ENCODE assay signal across 1 cellular context in the genomic region with DNA sequence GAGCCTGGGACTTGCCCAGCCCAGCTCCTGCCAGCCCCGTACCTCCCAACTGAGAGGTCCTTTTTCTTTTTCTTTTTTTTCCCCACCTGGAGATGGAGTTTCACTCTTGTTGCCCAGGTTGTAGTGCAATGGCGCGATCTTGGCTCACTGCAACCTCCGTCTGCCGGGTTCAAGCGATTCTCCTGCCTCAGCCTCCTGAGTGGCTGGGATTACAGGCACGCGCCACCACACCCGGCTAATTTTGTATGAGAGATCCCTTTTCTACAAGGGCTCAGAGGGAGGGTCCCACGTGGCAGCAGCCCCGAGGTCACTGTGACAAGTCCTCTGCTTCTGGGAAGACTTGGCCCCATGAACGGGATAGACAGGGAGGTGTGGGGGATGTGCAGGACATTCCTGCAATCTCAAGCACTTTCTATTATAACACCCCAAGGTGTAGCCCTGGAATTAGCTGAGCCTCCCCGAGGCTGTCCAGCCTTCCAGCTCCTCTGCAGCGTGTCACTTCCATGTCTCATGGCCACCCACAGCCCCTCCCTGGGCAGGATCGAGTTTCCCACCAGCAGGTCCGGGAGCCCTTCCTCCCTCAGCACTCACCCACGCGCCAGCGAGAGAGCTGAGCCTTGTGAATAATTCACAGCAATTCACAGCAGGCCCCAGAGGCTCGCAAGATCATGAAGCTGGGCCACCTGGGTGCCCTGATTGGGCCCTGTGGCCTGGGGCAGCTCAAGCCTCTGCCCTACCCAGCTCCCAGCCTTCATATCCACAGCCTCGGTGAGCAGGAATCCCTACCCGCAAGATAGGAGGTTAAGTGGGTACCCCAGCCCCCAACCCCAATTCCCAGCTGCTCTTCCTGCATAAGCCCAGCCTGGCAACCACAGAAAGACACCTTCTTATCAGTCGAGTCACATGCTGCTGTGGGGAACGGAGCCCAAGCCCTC.
TF ChIP-seq lines count a peak whose summit lies in the region.

No MANE protein-coding gene starts in this region.

TF ChIP-seq in WTC11, 78 proteins besides CTCF, POLR2A, EP300 and RAD21 (continued from another document):
- TF ChIP-seq, protein P1, sequence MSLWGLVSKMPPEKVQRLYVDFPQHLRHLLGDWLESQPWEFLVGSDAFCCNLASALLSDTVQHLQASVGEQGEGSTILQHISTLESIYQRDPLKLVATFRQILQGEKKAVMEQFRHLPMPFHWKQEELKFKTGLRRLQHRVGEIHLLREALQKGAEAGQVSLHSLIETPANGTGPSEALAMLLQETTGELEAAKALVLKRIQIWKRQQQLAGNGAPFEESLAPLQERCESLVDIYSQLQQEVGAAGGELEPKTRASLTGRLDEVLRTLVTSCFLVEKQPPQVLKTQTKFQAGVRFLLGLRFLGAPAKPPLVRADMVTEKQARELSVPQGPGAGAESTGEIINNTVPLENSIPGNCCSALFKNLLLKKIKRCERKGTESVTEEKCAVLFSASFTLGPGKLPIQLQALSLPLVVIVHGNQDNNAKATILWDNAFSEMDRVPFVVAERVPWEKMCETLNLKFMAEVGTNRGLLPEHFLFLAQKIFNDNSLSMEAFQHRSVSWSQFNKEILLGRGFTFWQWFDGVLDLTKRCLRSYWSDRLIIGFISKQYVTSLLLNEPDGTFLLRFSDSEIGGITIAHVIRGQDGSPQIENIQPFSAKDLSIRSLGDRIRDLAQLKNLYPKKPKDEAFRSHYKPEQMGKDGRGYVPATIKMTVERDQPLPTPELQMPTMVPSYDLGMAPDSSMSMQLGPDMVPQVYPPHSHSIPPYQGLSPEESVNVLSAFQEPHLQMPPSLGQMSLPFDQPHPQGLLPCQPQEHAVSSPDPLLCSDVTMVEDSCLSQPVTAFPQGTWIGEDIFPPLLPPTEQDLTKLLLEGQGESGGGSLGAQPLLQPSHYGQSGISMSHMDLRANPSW (CRISPR knock-in tag; conservative IDR thresholded peaks at IDR 0.05; ENCODE audit: low read depth) = no peak
- TF ChIP-seq ZNF671 (CRISPR knock-in tag; IDR thresholded peaks at IDR 0.05) = no peak
- TF ChIP-seq PREB (CRISPR knock-in tag; IDR thresholded peaks at IDR 0.05; ENCODE audit: borderline replicate concordance) = no peak
- no peak for TF ChIP-seq ZNF317 (CRISPR knock-in tag; IDR thresholded peaks at IDR 0.05; ENCODE audit: borderline replicate concordance, low read depth)
- no peak for TF ChIP-seq ZBTB21 (CRISPR knock-in tag; IDR thresholded peaks at IDR 0.05; ENCODE audit: borderline replicate concordance)
- TF ChIP-seq, protein P2, sequence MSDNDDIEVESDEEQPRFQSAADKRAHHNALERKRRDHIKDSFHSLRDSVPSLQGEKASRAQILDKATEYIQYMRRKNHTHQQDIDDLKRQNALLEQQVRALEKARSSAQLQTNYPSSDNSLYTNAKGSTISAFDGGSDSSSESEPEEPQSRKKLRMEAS (CRISPR knock-in tag; IDR thresholded peaks at IDR 0.05) = no peak
- no peak for TF ChIP-seq FOXP4 (CRISPR knock-in tag; IDR thresholded peaks at IDR 0.05)
- TF ChIP-seq, protein P3, sequence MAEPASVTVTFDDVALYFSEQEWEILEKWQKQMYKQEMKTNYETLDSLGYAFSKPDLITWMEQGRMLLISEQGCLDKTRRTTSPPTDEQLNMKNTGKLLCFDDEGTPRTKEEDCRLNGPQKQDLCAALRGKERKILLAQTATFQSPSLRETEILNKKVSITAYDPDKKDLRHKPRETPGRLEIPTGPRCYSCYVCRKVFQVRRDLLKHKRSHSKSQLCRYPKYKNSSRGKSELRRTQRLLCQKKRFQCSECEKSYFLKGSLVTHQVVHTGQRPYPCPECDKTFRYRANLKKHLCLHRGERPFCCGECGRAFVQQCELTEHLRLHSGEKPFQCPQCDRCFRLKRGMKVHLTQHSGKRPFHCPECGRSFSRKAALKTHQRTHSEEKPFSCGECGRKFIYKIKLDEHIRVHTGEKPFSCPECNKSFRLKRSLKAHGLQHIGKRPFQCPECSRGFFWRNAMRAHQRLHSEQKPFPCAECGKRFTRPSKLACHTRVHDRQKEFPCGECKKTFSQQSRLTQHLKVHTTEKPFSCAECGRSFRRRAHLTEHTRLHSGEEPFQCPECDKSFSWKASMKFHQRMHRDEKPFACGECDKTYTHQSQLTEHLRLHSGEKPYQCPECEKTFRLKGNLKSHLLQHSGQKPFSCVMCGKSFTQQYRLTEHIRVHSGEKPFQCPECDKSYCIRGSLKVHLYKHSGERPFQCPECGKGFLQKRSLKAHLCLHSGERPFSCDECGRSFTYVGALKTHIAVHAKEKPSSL (CRISPR knock-in tag; conservative IDR thresholded peaks at IDR 0.05) = no peak
- TF ChIP-seq, protein P4, sequence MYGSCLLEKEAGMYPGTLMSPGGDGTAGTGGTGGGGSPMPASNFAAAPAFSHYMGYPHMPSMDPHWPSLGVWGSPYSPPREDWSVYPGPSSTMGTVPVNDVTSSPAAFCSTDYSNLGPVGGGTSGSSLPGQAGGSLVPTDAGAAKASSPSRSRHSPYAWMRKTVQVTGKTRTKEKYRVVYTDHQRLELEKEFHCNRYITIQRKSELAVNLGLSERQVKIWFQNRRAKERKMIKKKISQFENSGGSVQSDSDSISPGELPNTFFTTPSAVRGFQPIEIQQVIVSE (CRISPR knock-in tag; IDR thresholded peaks at IDR 0.05; ENCODE audit: borderline replicate concordance) = no peak
- TF ChIP-seq, protein P5, sequence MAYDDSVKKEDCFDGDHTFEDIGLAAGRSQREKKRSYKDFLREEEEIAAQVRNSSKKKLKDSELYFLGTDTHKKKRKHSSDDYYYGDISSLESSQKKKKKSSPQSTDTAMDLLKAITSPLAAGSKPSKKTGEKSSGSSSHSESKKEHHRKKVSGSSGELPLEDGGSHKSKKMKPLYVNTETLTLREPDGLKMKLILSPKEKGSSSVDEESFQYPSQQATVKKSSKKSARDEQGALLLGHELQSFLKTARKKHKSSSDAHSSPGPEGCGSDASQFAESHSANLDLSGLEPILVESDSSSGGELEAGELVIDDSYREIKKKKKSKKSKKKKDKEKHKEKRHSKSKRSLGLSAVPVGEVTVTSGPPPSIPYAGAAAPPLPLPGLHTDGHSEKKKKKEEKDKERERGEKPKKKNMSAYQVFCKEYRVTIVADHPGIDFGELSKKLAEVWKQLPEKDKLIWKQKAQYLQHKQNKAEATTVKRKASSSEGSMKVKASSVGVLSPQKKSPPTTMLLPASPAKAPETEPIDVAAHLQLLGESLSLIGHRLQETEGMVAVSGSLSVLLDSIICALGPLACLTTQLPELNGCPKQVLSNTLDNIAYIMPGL (CRISPR knock-in tag; IDR thresholded peaks at IDR 0.05) = no peak
- no peak for TF ChIP-seq ZBTB43 (CRISPR knock-in tag; IDR thresholded peaks at IDR 0.05)
- no peak for TF ChIP-seq TEAD4 (CRISPR knock-in tag; IDR thresholded peaks at IDR 0.05)
- no peak for TF ChIP-seq AR (CRISPR knock-in tag; IDR thresholded peaks at IDR 0.05)
- TF ChIP-seq, protein P6, sequence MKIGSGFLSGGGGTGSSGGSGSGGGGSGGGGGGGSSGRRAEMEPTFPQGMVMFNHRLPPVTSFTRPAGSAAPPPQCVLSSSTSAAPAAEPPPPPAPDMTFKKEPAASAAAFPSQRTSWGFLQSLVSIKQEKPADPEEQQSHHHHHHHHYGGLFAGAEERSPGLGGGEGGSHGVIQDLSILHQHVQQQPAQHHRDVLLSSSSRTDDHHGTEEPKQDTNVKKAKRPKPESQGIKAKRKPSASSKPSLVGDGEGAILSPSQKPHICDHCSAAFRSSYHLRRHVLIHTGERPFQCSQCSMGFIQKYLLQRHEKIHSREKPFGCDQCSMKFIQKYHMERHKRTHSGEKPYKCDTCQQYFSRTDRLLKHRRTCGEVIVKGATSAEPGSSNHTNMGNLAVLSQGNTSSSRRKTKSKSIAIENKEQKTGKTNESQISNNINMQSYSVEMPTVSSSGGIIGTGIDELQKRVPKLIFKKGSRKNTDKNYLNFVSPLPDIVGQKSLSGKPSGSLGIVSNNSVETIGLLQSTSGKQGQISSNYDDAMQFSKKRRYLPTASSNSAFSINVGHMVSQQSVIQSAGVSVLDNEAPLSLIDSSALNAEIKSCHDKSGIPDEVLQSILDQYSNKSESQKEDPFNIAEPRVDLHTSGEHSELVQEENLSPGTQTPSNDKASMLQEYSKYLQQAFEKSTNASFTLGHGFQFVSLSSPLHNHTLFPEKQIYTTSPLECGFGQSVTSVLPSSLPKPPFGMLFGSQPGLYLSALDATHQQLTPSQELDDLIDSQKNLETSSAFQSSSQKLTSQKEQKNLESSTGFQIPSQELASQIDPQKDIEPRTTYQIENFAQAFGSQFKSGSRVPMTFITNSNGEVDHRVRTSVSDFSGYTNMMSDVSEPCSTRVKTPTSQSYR (CRISPR knock-in tag; IDR thresholded peaks at IDR 0.05) = no peak
- TF ChIP-seq, protein P7, sequence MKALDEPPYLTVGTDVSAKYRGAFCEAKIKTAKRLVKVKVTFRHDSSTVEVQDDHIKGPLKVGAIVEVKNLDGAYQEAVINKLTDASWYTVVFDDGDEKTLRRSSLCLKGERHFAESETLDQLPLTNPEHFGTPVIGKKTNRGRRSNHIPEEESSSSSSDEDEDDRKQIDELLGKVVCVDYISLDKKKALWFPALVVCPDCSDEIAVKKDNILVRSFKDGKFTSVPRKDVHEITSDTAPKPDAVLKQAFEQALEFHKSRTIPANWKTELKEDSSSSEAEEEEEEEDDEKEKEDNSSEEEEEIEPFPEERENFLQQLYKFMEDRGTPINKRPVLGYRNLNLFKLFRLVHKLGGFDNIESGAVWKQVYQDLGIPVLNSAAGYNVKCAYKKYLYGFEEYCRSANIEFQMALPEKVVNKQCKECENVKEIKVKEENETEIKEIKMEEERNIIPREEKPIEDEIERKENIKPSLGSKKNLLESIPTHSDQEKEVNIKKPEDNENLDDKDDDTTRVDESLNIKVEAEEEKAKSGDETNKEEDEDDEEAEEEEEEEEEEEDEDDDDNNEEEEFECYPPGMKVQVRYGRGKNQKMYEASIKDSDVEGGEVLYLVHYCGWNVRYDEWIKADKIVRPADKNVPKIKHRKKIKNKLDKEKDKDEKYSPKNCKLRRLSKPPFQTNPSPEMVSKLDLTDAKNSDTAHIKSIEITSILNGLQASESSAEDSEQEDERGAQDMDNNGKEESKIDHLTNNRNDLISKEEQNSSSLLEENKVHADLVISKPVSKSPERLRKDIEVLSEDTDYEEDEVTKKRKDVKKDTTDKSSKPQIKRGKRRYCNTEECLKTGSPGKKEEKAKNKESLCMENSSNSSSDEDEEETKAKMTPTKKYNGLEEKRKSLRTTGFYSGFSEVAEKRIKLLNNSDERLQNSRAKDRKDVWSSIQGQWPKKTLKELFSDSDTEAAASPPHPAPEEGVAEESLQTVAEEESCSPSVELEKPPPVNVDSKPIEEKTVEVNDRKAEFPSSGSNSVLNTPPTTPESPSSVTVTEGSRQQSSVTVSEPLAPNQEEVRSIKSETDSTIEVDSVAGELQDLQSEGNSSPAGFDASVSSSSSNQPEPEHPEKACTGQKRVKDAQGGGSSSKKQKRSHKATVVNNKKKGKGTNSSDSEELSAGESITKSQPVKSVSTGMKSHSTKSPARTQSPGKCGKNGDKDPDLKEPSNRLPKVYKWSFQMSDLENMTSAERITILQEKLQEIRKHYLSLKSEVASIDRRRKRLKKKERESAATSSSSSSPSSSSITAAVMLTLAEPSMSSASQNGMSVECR (CRISPR knock-in tag; IDR thresholded peaks at IDR 0.05; ENCODE audit: borderline replicate concordance) = no peak
- no peak for TF ChIP-seq ATF3 (CRISPR knock-in tag; conservative IDR thresholded peaks at IDR 0.05)
- no peak for TF ChIP-seq ZNF232 (CRISPR knock-in tag; IDR thresholded peaks at IDR 0.05)
- no peak for TF ChIP-seq TP53 (CRISPR knock-in tag; IDR thresholded peaks at IDR 0.05)
